Comparison of ENCODE assay signal across 8 cellular contexts in genomic region chr3:141796436-141797166, GRCh38. TPM values are rescaled to one million over a fixed set of nuclear protein-coding genes. Genes with fewer than 3 reads are reported as not detected.
DNase-seq lines count a peak whose midpoint lies in the region; ATAC-seq and TF ChIP-seq lines count a peak whose summit lies in the region.

No MANE protein-coding gene starts in this region.

- no peak overlapping the region for H3K4me3 Mint-ChIP-seq in Caco-2 (ENCODE audit: unreplicated experiment)

- H3K4me3 ChIP-seq in AG10803 (ENCODE audit: low read length) (peak overlapping the region; percentile 55), skeletal muscle cell (ENCODE audit: low read depth, low read length) (peak overlapping the region; percentile 24), Caco-2 (ENCODE audit: low read depth, low read length) (no peak overlapping the region)

- peak; percentile 89 for DNase-seq in AG10803 (ENCODE audit: low read depth)
- peak; percentile 89 for DNase-seq in KBM-7
- peak; percentile 71 for DNase-seq in activated CD8-positive, alpha-beta memory T cell treated with anti-CD3 and anti-CD28 coated beads, Interleukin-2, amount 50 U/mL, for 4 hours
- DNase-seq in fibroblast of peridontal ligament (ENCODE audit: extremely low read depth): peak; percentile 44
- DNase-seq in skeletal muscle cell (ENCODE audit: low read depth): peak; percentile 44
- DNase-seq in D341Med (ENCODE audit: low spot score): no peak
- DNase-seq in Caco-2: no peak

- CTCF ChIA-PET in Caco-2 (lab: Charles Lee): no interaction called here

- no peaks in the 10 kb centered on the region for H3K27me3 ChIP-seq in Caco-2 (replicated peaks; ENCODE audit: control insufficient read depth, insufficient read depth, low read length)

- BruUV-seq in Caco-2 (replicated peaks; lab: Mats Ljungman, UMichigan): no TSS peak

- no peaks in the 10 kb centered on the region for H3K9me3 ChIP-seq in Caco-2

- no peaks in the 10 kb centered on the region for H3K4me1 ChIP-seq in Caco-2

- TF ChIP-seq CTCF in AG10803 (conservative IDR thresholded peaks at IDR 0.05; ENCODE audit: low read length): no peak
- no peak for TF ChIP-seq CTCF in Caco-2 (IDR thresholded peaks at IDR 0.05; ENCODE audit: insufficient read depth in 1 of 2, low read depth in 1 of 2, low read length in 1 of 2, severe bottlenecking in 1 of 2, unreplicated experiment in 1 of 2)

- H3K36me3 ChIP-seq in Caco-2 (ENCODE audit: control insufficient read depth, insufficient read depth, low read length): no peaks in the 10 kb centered on the region

- no peaks in the 10 kb centered on the region for H3K36me3 Mint-ChIP-seq in Caco-2 (ENCODE audit: insufficient read depth, unreplicated experiment)

- H3K9me3 Mint-ChIP-seq in Caco-2 (ENCODE audit: unreplicated experiment): no peaks in the 10 kb centered on the region

- intact Hi-C loops in Caco-2 (cut with micrococcal nuclease; ENCODE audit: unreplicated experiment): no loop called here

- H3K27ac Mint-ChIP-seq in Caco-2 (ENCODE audit: unreplicated experiment): no peak overlapping the region

- peak; percentile 95 for ATAC-seq in GM21360 (IDR thresholded peaks at IDR 0.05; ENCODE audit: unreplicated experiment)

- no peaks in the 10 kb centered on the region for H3K4me1 Mint-ChIP-seq in Caco-2 (ENCODE audit: low read depth, unreplicated experiment)

- in situ Hi-C loops in KBM-7 (cut with MboI; ENCODE audit: low pct_unique_long_range_greater_than_20kb, low sequenced_read_pairs): no loop called here

- POLR2A ChIA-PET in Caco-2 (lab: Charles Lee): no interaction called here

- H3K27me3 Mint-ChIP-seq in Caco-2 (ENCODE audit: insufficient read depth, unreplicated experiment): no peaks in the 10 kb centered on the region

RNA-seq across cellular contexts. Expression of gene GRK7, which starts 33.4 kb away (rescaled TPM):
- total RNA-seq in Caco-2 (2022): not detected in 2 replicates

RNA-seq across cellular contexts. Expression of gene RNF7, which starts 58.5 kb away (rescaled TPM):
- 87.7 and 96.3 TPM in 2 replicates for total RNA-seq in Caco-2 (2022)

Comparison
In these comparisons a context has a peak if more than half of its experiments do, and no peak if none do; other contexts are left out.
1. DNase-seq: peak in AG10803 (single experiment), KBM-7 (single experiment), activated CD8-positive, alpha-beta memory T cell treated with anti-CD3 and anti-CD28 coated beads, Interleukin-2, amount 50 U/mL, for 4 hours (single experiment), fibroblast of peridontal ligament (single experiment) and skeletal muscle cell (single experiment); none in D341Med (single experiment) and Caco-2 (0 of 2).